In genomic region chr7:121937224-121937623, GRCh38 we compare ENCODE assay signal across 26 cellular contexts.
"Had no signal": no experiment of that assay in that cellular context is flagged by ENCODE, and none has a peak within 500 bp of the region (broad histone marks: within the 10 kb centered on the region; RNA-seq: fewer than 3 reads in every experiment).

No MANE protein-coding gene starts in this region.

- H3K27ac Mint-ChIP-seq: activated CD4-positive, alpha-beta T cell treated with anti-CD3 and anti-CD28 coated beads, Interleukin-2, amount 10 ng/mL, durations not matched to agents 7 days and 5 days; activated CD8-positive, alpha-beta memory T cell treated with anti-CD3 and anti-CD28 coated beads, Interleukin-2, amount 10 ng/mL, durations not matched to agents 7 days and 5 days; activated CD8-positive, alpha-beta T cell treated with anti-CD3 and anti-CD28 coated beads for 36 hours; activated naive CD8-positive, alpha-beta T cell; activated T-helper 17 cell treated with anti-CD3 and anti-CD28 coated beads, Interleukin-2, amount 50 U/mL, for 72 hours; memory B cell; natural killer cell treated with Interleukin-12 subunit alpha and Interleukin-12 subunit beta and Interleukin-15 and Interleukin-18, amount 100 ng/mL, for 72 hours; stimulated activated effector memory CD8-positive, alpha-beta T cell treated with anti-CD3 and anti-CD28 coated beads, Interleukin-12 subunit alpha, Interleukin-12 subunit beta, amount 100 ng/mL, for 72 hours; stimulated activated naive CD8-positive, alpha-beta T cell treated with anti-CD3 and anti-CD28 coated beads, Interleukin-15, amount 100 ng/mL, for 72 hours; T-helper 17 cell had no signal

- H3K27me3 Mint-ChIP-seq: activated CD4-positive, alpha-beta T cell treated with anti-CD3 and anti-CD28 coated beads, Interleukin-2, amount 10 ng/mL, durations not matched to agents 7 days and 5 days; activated CD8-positive, alpha-beta memory T cell treated with anti-CD3 and anti-CD28 coated beads, Interleukin-2, amount 10 ng/mL, durations not matched to agents 7 days and 5 days; activated CD8-positive, alpha-beta T cell treated with anti-CD3 and anti-CD28 coated beads for 36 hours; activated T-helper 17 cell treated with anti-CD3 and anti-CD28 coated beads, Interleukin-2, amount 50 U/mL, for 72 hours; natural killer cell treated with Interleukin-12 subunit alpha and Interleukin-12 subunit beta and Interleukin-15 and Interleukin-18, amount 100 ng/mL, for 72 hours; stimulated activated naive CD8-positive, alpha-beta T cell treated with anti-CD3 and anti-CD28 coated beads, Interleukin-15, amount 100 ng/mL, for 72 hours; T-helper 17 cell had no signal

- H3K36me3 ChIP-seq: adrenal gland, ascending aorta, right lobe of liver, suprapubic skin, tibial nerve had no signal

- H3K9me3 ChIP-seq: adrenal gland, ascending aorta, right lobe of liver, suprapubic skin, tibial nerve had no signal

- H3K27ac ChIP-seq: adrenal gland, ascending aorta, right lobe of liver, suprapubic skin, tibial nerve had no signal

- H3K36me3 Mint-ChIP-seq: activated CD8-positive, alpha-beta memory T cell treated with anti-CD3 and anti-CD28 coated beads, Interleukin-2, amount 10 ng/mL, durations not matched to agents 7 days and 5 days; activated naive CD8-positive, alpha-beta T cell; memory B cell; natural killer cell treated with Interleukin-12 subunit alpha and Interleukin-12 subunit beta and Interleukin-15 and Interleukin-18, amount 100 ng/mL, for 72 hours; stimulated activated effector memory CD8-positive, alpha-beta T cell treated with anti-CD3 and anti-CD28 coated beads, Interleukin-12 subunit alpha, Interleukin-12 subunit beta, amount 100 ng/mL, for 72 hours had no signal

- H3K4me3 Mint-ChIP-seq: activated CD4-positive, alpha-beta T cell treated with anti-CD3 and anti-CD28 coated beads, Interleukin-2, amount 10 ng/mL, durations not matched to agents 7 days and 5 days; activated CD8-positive, alpha-beta memory T cell treated with anti-CD3 and anti-CD28 coated beads, Interleukin-2, amount 10 ng/mL, durations not matched to agents 7 days and 5 days; activated CD8-positive, alpha-beta T cell treated with anti-CD3 and anti-CD28 coated beads for 36 hours; activated naive CD8-positive, alpha-beta T cell; activated T-helper 17 cell treated with anti-CD3 and anti-CD28 coated beads, Interleukin-2, amount 50 U/mL, for 72 hours; memory B cell; natural killer cell treated with Interleukin-12 subunit alpha and Interleukin-12 subunit beta and Interleukin-15 and Interleukin-18, amount 100 ng/mL, for 72 hours; stimulated activated effector memory CD8-positive, alpha-beta T cell treated with anti-CD3 and anti-CD28 coated beads, Interleukin-12 subunit alpha, Interleukin-12 subunit beta, amount 100 ng/mL, for 72 hours; stimulated activated naive CD8-positive, alpha-beta T cell treated with anti-CD3 and anti-CD28 coated beads, Interleukin-15, amount 100 ng/mL, for 72 hours; T-helper 17 cell had no signal

- H3K9me3 Mint-ChIP-seq: activated CD4-positive, alpha-beta T cell treated with anti-CD3 and anti-CD28 coated beads, Interleukin-2, amount 10 ng/mL, durations not matched to agents 7 days and 5 days; activated CD8-positive, alpha-beta T cell treated with anti-CD3 and anti-CD28 coated beads for 36 hours; activated T-helper 17 cell treated with anti-CD3 and anti-CD28 coated beads, Interleukin-2, amount 50 U/mL, for 72 hours; memory B cell had no signal

- H3K4me1 Mint-ChIP-seq: activated CD4-positive, alpha-beta T cell treated with anti-CD3 and anti-CD28 coated beads, Interleukin-2, amount 10 ng/mL, durations not matched to agents 7 days and 5 days; activated CD8-positive, alpha-beta memory T cell treated with anti-CD3 and anti-CD28 coated beads, Interleukin-2, amount 10 ng/mL, durations not matched to agents 7 days and 5 days; activated T-helper 17 cell treated with anti-CD3 and anti-CD28 coated beads, Interleukin-2, amount 50 U/mL, for 72 hours; memory B cell; stimulated activated effector memory CD8-positive, alpha-beta T cell treated with anti-CD3 and anti-CD28 coated beads, Interleukin-12 subunit alpha, Interleukin-12 subunit beta, amount 100 ng/mL, for 72 hours; stimulated activated naive CD8-positive, alpha-beta T cell treated with anti-CD3 and anti-CD28 coated beads, Interleukin-15, amount 100 ng/mL, for 72 hours had no signal

- H3K27me3 ChIP-seq: adrenal gland, ascending aorta, right lobe of liver, suprapubic skin, tibial nerve had no signal

- DNase-seq: activated CD4-positive, alpha-beta T cell treated with anti-CD3 and anti-CD28 coated beads, Interleukin-2, amount 10 ng/mL, durations not matched to agents 7 days and 5 days; activated CD4-positive, CD25-positive, alpha-beta regulatory T cell treated with anti-CD3 and anti-CD28 coated beads, Interleukin-2, amount 50 U/mL, for 72 hours; activated CD8-positive, alpha-beta memory T cell treated with anti-CD3 and anti-CD28 coated beads, Interleukin-2, amount 10 ng/mL, durations not matched to agents 7 days and 5 days; activated CD8-positive, alpha-beta T cell treated with anti-CD3 and anti-CD28 coated beads for 36 hours; activated naive CD4-positive, alpha-beta T cell; adrenal gland; central memory CD4-positive, alpha-beta T cell; dermis blood vessel endothelial cell; effector memory CD4-positive, alpha-beta T cell; foreskin melanocyte; hippocampal formation; left colon; occipital lobe; right lobe of liver; small intestine; stimulated activated CD4-positive, alpha-beta T cell treated with anti-CD3 and anti-CD28 coated beads, Interleukin-2, amount 100 ng/mL, for 24 hours; stimulated activated naive CD8-positive, alpha-beta T cell treated with anti-CD3 and anti-CD28 coated beads, Interleukin-15, amount 100 ng/mL, for 72 hours; T-helper 17 cell had no signal

- H3K4me1 ChIP-seq: adrenal gland, ascending aorta, right lobe of liver had no signal

- H3K4me3 ChIP-seq: adrenal gland, ascending aorta, right lobe of liver, suprapubic skin, tibial nerve had no signal
